ENCODE assay signal across 16 cellular contexts in the genomic region with DNA sequence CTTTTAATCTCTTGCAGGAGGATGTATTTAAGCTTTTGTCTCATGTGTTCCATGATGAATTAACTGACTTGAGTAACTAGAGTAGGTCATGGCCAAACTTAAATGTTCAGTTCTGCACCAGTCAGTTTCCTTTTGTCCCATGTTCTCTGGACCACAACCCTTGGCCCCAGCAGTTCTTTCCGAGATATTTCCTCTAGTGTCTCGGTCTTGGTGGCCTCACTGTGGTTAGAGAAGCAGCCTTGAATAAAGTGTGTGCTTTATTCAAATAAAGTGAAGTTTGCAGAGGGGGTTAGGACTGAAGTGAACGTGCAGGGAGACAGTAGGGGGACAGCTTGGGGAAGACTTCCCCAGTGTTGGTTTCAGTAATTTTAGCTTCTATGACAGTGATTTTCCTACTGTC. TPM values are rescaled to one million over a fixed set of nuclear protein-coding genes. Genes with fewer than 3 reads are reported as not detected.
A peak's percentile ranks its signal among the peaks of the same experiment; 100 is the strongest.
DNase-seq lines count a peak whose midpoint lies in the region; ATAC-seq lines count a peak whose summit lies in the region.
"Had no signal": no experiment of that assay in that cellular context is flagged by ENCODE, and none has a peak within 500 bp of the region (broad histone marks: within the 10 kb centered on the region; RNA-seq: fewer than 3 reads in every experiment).

No MANE protein-coding gene starts in this region.

- peaks cover 33% of the 10 kb centered on the region for H3K4me1 Mint-ChIP-seq in activated T-helper 17 cell treated with anti-CD3 and anti-CD28 coated beads, Interleukin-2, amount 50 U/mL, for 72 hours
- H3K4me1 Mint-ChIP-seq in stimulated activated effector memory CD8-positive, alpha-beta T cell treated with anti-CD3 and anti-CD28 coated beads, Interleukin-12 subunit alpha, Interleukin-12 subunit beta, amount 100 ng/mL, for 72 hours, result peaks cover 41% of the 10 kb centered on the region

- peak overlapping the region; percentile 99 for H3K27ac Mint-ChIP-seq in activated T-helper 17 cell treated with anti-CD3 and anti-CD28 coated beads, Interleukin-2, amount 50 U/mL, for 72 hours
- H3K27ac Mint-ChIP-seq in stimulated activated effector memory CD8-positive, alpha-beta T cell treated with anti-CD3 and anti-CD28 coated beads, Interleukin-12 subunit alpha, Interleukin-12 subunit beta, amount 100 ng/mL, for 72 hours, result peak overlapping the region; percentile 87
- H3K27ac Mint-ChIP-seq: nephron progenitor cell had no signal

- peak overlapping the region; percentile 82 for H3K4me3 Mint-ChIP-seq in activated T-helper 17 cell treated with anti-CD3 and anti-CD28 coated beads, Interleukin-2, amount 50 U/mL, for 72 hours
- H3K4me3 Mint-ChIP-seq in stimulated activated effector memory CD8-positive, alpha-beta T cell treated with anti-CD3 and anti-CD28 coated beads, Interleukin-12 subunit alpha, Interleukin-12 subunit beta, amount 100 ng/mL, for 72 hours, result peak overlapping the region; percentile 33
- H3K4me3 Mint-ChIP-seq: nephron progenitor cell had no signal

- ATAC-seq in HG02642 (IDR thresholded peaks at IDR 0.05; ENCODE audit: poor library complexity, unreplicated experiment) (peak; percentile 40), HG03108 (IDR thresholded peaks at IDR 0.05; ENCODE audit: unreplicated experiment) (no peak)
- ATAC-seq in activated T-helper 17 cell treated with anti-CD3 and anti-CD28 coated beads, Interleukin-2, amount 50 U/mL, for 72 hours (replicated peaks), result peak; percentile 55
- ATAC-seq in stimulated activated effector memory CD8-positive, alpha-beta T cell treated with anti-CD3 and anti-CD28 coated beads, Interleukin-12 subunit alpha, Interleukin-12 subunit beta, amount 100 ng/mL, for 72 hours, result peak; percentile 56
- ATAC-seq: gastroesophageal sphincter had no signal

- no peaks in the 10 kb centered on the region for H3K27me3 Mint-ChIP-seq in activated T-helper 17 cell treated with anti-CD3 and anti-CD28 coated beads, Interleukin-2, amount 50 U/mL, for 72 hours

- DNase-seq in activated T-cell treated with anti-CD3 and anti-CD28 coated beads for 48 hours (ENCODE audit: low read depth) (peak; percentile 37), DMS153 treated with DMSO at 0.1 percent for 48 hours (lab: John Stamatoyannopoulos, UW; ENCODE audit: unreplicated experiment) (no peak), NCI-H1436 (lab: John Stamatoyannopoulos, UW) (no peak)
- DNase-seq in activated T-cell treated with anti-CD3 and anti-CD28 coated beads, Interleukin-2, amount 50 U/mL, for 1 hour, result no peak
- no peak for DNase-seq in stimulated activated effector memory CD8-positive, alpha-beta T cell treated with anti-CD3 and anti-CD28 coated beads, Interleukin-12 subunit alpha, Interleukin-12 subunit beta, amount 100 ng/mL, for 72 hours (ENCODE audit: low spot score in 2 of 2)
- DNase-seq: GF-D8, H7, immature natural killer cell, NCI-H187, NCI-H524 treated with DMSO at 0.1 percent for 48 hours, nephron progenitor cell, Peyer's patch had no signal

- no peaks in the 10 kb centered on the region for H3K9me3 Mint-ChIP-seq in activated T-helper 17 cell treated with anti-CD3 and anti-CD28 coated beads, Interleukin-2, amount 50 U/mL, for 72 hours
- no peaks in the 10 kb centered on the region for H3K9me3 Mint-ChIP-seq in stimulated activated effector memory CD8-positive, alpha-beta T cell treated with anti-CD3 and anti-CD28 coated beads, Interleukin-12 subunit alpha, Interleukin-12 subunit beta, amount 100 ng/mL, for 72 hours
- H3K9me3 Mint-ChIP-seq: immature natural killer cell, nephron progenitor cell had no signal

- peaks cover 82% of the 10 kb centered on the region for H3K36me3 Mint-ChIP-seq in activated T-helper 17 cell treated with anti-CD3 and anti-CD28 coated beads, Interleukin-2, amount 50 U/mL, for 72 hours (ENCODE audit: low read depth)
- H3K36me3 Mint-ChIP-seq in stimulated activated effector memory CD8-positive, alpha-beta T cell treated with anti-CD3 and anti-CD28 coated beads, Interleukin-12 subunit alpha, Interleukin-12 subunit beta, amount 100 ng/mL, for 72 hours, result peaks cover 78% of the 10 kb centered on the region

RNA-seq across cellular contexts. Expression of a gene that starts 9.3 kb away (rescaled TPM):
- 10 to 100 TPM in 1 of 2 donors, 1 to 10 TPM in 1; 9.3 to 19.5 TPM for total RNA-seq in activated T-helper 17 cell treated with anti-CD3 and anti-CD28 coated beads, Interleukin-2, amount 50 U/mL, for 72 hours

RNA-seq across cellular contexts. Expression of a gene that starts 13.2 kb away (rescaled TPM):
- 10 to 100 TPM; 12.7 to 17.3 TPM for total RNA-seq in activated T-helper 17 cell treated with anti-CD3 and anti-CD28 coated beads, Interleukin-2, amount 50 U/mL, for 72 hours

RNA-seq across cellular contexts. Expression of a gene that starts 53.4 kb away (rescaled TPM):
- 100 to 1,000 TPM; 103 to 105 TPM for total RNA-seq in activated T-helper 17 cell treated with anti-CD3 and anti-CD28 coated beads, Interleukin-2, amount 50 U/mL, for 72 hours
